Comparison of ENCODE assay signal across 8 cellular contexts in the genomic region with DNA sequence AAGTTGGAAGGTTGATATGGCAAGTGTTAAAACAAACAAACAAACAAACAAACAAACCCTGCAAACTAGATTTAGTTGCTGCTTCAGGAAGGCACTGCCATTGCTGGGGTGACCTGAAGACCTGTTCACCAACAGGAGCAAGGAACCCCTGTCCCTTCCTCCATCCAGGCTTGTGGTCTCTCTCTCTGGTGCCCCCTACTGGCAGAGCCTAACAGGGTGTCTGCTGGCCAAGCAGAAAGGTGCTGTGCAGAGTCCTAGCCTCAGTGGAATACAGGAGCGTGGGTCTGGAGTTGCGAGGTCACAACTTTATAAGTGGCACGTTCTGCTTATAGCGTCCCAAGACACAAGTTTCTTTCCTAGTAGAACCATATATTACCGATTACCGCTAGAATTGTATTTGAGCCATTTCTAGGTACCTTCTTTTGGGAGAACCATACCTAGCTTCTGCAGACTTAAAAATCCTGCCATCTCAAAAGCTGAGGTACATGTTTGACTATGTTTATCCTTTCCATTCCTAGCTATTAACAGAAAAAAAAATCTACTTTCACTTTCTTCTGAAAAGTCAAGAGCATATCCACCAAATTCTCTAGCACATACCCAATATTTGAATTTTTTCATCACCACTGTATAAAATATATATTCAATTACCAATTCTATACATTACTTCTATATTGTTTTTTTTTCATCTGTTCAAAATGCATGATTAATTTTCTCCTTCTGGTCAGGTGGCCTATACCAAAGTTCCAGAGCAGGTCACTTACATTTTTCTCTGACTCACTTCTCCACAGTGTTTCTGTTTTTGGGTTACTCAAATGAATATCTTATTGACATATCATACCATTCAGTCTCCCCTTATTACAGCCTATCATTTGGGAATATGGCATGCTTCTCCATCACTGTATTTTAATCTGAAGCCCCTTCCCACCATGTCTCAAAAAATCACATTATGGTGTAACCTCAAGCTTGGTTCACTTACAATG. TPM values are rescaled to one million over a fixed set of nuclear protein-coding genes. Genes with fewer than 3 reads are reported as not detected.
DNase-seq lines count a peak whose midpoint lies in the region; ATAC-seq and TF ChIP-seq lines count a peak whose summit lies in the region.

No MANE protein-coding gene starts in this region.

- no peaks in the 10 kb centered on the region for H3K9me2 ChIP-seq in GM23248 (ENCODE audit: insufficient read depth)

- no peaks in the 10 kb centered on the region for H4K20me1 ChIP-seq in GM23248 (ENCODE audit: insufficient read depth)

- H3K27me3 ChIP-seq in GM23248 (replicated peaks; ENCODE audit: insufficient read depth), result no peaks in the 10 kb centered on the region
- H3K27me3 ChIP-seq in Panc1 (ENCODE audit: control insufficient read depth, insufficient read depth, low read length), result no peaks in the 10 kb centered on the region
- no peaks in the 10 kb centered on the region for H3K27me3 ChIP-seq in sigmoid colon

- WGBS in GM23248 (ENCODE audit: low coverage in 1 of 2, low lambda C conversion rate in 2 of 2, missing lambda C conversion rate in 2 of 2), 2 experiments, result 37 to 45% methylated on average over 6 of the region's 6 CpGs
- 59 to 77% methylated on average over 6 of the region's 6 CpGs for WGBS in sigmoid colon, 2 donors

- H3K79me2 ChIP-seq in GM23248 (ENCODE audit: insufficient read depth), result no peaks in the 10 kb centered on the region

- TF ChIP-seq POLR2A in sigmoid colon (IDR thresholded peaks at IDR 0.05), result no peak

- peak overlapping the region; percentile 59 for H3K27ac Mint-ChIP-seq in activated T-helper 2 cell treated with anti-CD3 and anti-CD28 coated beads, Interferon-gamma antibody, Interleukin-2, Interleukin-4, amounts not matched to agents 10 μg/mL and 5 μg/mL and 100 μg/mL, durations not matched to agents 14 hours and 24 hours and 36 hours

- no peak; the same call in 1 of the 2 replicates for ATAC-seq in Panc1
- ATAC-seq in GM18502 (IDR thresholded peaks at IDR 0.05; ENCODE audit: poor library complexity, unreplicated experiment), result no peak
- no peak for ATAC-seq in GM19395 (IDR thresholded peaks at IDR 0.05; ENCODE audit: unreplicated experiment)

- no peak for TF ChIP-seq EP300 in sigmoid colon (IDR thresholded peaks at IDR 0.05)

- H3K9me3 Mint-ChIP-seq in activated T-helper 2 cell treated with anti-CD3 and anti-CD28 coated beads, Interferon-gamma antibody, Interleukin-2, Interleukin-4, amounts not matched to agents 10 μg/mL and 5 μg/mL and 100 μg/mL, durations not matched to agents 14 hours and 24 hours and 36 hours, result no peaks in the 10 kb centered on the region

- H3K4me3 ChIP-seq in GM23248 (no peak overlapping the region), Panc1 (ENCODE audit: low read depth in 2 of 2, low read length in 2 of 2) (no peak overlapping the region), sigmoid colon (no peak overlapping the region)

- in situ Hi-C loops in GM23248 (cut with MboI), result no loop called here
- in situ Hi-C loops in Panc1 (cut with HindIII; ENCODE audit: low pct_unique_long_range_greater_than_20kb, low sequenced_read_pairs), result no loop called here

- H3K36me3 ChIP-seq in GM23248 (ENCODE audit: low read depth), result no peaks in the 10 kb centered on the region
- no peaks in the 10 kb centered on the region for H3K36me3 ChIP-seq in Panc1 (ENCODE audit: control insufficient read depth, insufficient read depth, low read length)
- H3K36me3 ChIP-seq in sigmoid colon, result no peaks in the 10 kb centered on the region

- 0 out of 2 replicates have a peak overlapping the region, but pooled peaks have one; percentile 6 for H2AFZ ChIP-seq in GM23248

- POLR2A ChIA-PET in Panc1 (lab: Charles Lee), result no interaction called here

- no peaks in the 10 kb centered on the region for H3F3A ChIP-seq in GM23248 (ENCODE audit: insufficient read depth)

- H3K4me1 ChIP-seq in GM23248 (ENCODE audit: insufficient read depth), result peaks cover 21% of the 10 kb centered on the region
- H3K4me1 ChIP-seq in Panc1 (ENCODE audit: control insufficient read depth, insufficient read depth, low read length), result no peaks in the 10 kb centered on the region
- peaks cover 0 to 25% (median 13%) of the 10 kb centered on the region in 4 donors for H3K4me1 ChIP-seq in sigmoid colon

- H3K27ac ChIP-seq in GM23248 (no peak overlapping the region), Panc1 (ENCODE audit: low read length) (no peak overlapping the region), sigmoid colon (no peak overlapping the region)

- peak overlapping the region; percentile 34 for H3K4me2 ChIP-seq in GM23248 (ENCODE audit: unreplicated experiment)

- peak; percentile 60 for DNase-seq in COLO829 (ENCODE audit: low spot score)
- DNase-seq in GM23248, result peak; percentile 55
- DNase-seq in Panc1 (ENCODE audit: low read depth, low spot score), result peak; percentile 57
- DNase-seq in activated T-helper 2 cell treated with anti-CD3 and anti-CD28 coated beads, Interferon-gamma antibody, Interleukin-2, Interleukin-4, amounts not matched to agents 10 μg/mL and 5 μg/mL and 100 μg/mL, durations not matched to agents 14 hours and 24 hours and 36 hours (ENCODE audit: low spot score), result peak; percentile 22
- DNase-seq in head of caudate nucleus, result peak in 40 of 42 donors; percentile 9 to 87 (median 52)
- DNase-seq in sigmoid colon, result no peak

- intact Hi-C loops in Panc1 (cut with micrococcal nuclease; ENCODE audit: unreplicated experiment), result no loop called here
- intact Hi-C loops in activated T-helper 2 cell treated with anti-CD3 and anti-CD28 coated beads, Interferon-gamma antibody, Interleukin-2, Interleukin-4, amounts not matched to agents 10 μg/mL and 5 μg/mL and 100 μg/mL, durations not matched to agents 14 hours and 24 hours and 36 hours (cut with micrococcal nuclease), result loop anchor here (1.0 to 5.0 kb wide), 6 partner anchors 12 to 197 kb away; no protein-coding TSS in a partner anchor
- intact Hi-C loops in head of caudate nucleus (cut with DNase I), result loop anchor here (5.0 kb wide), 1 partner anchor 58 kb away; no protein-coding TSS in a partner anchor
- intact Hi-C loops in sigmoid colon (cut with DNase I), result no loop called here

- peaks cover 35% of the 10 kb centered on the region for H3K4me1 Mint-ChIP-seq in activated T-helper 2 cell treated with anti-CD3 and anti-CD28 coated beads, Interferon-gamma antibody, Interleukin-2, Interleukin-4, amounts not matched to agents 10 μg/mL and 5 μg/mL and 100 μg/mL, durations not matched to agents 14 hours and 24 hours and 36 hours (ENCODE audit: low read depth)

- CTCF ChIA-PET in Panc1 (lab: Charles Lee), result no interaction called here

- H3K27me3 Mint-ChIP-seq in activated T-helper 2 cell treated with anti-CD3 and anti-CD28 coated beads, Interferon-gamma antibody, Interleukin-2, Interleukin-4, amounts not matched to agents 10 μg/mL and 5 μg/mL and 100 μg/mL, durations not matched to agents 14 hours and 24 hours and 36 hours (ENCODE audit: low read depth), result no peaks in the 10 kb centered on the region

- no TSS peak for BruUV-seq in Panc1 (replicated peaks; lab: Mats Ljungman, UMichigan)

- peak; percentile 73 for TF ChIP-seq CTCF in Panc1 (IDR thresholded peaks at IDR 0.05)
- TF ChIP-seq CTCF in sigmoid colon (IDR thresholded peaks at IDR 0.05), result peak; percentile 13 to 57 (median 46)

- H3K36me3 Mint-ChIP-seq in activated T-helper 2 cell treated with anti-CD3 and anti-CD28 coated beads, Interferon-gamma antibody, Interleukin-2, Interleukin-4, amounts not matched to agents 10 μg/mL and 5 μg/mL and 100 μg/mL, durations not matched to agents 14 hours and 24 hours and 36 hours (ENCODE audit: low read depth), result no peaks in the 10 kb centered on the region

- no peak overlapping the region for H3K4me3 Mint-ChIP-seq in activated T-helper 2 cell treated with anti-CD3 and anti-CD28 coated beads, Interferon-gamma antibody, Interleukin-2, Interleukin-4, amounts not matched to agents 10 μg/mL and 5 μg/mL and 100 μg/mL, durations not matched to agents 14 hours and 24 hours and 36 hours (ENCODE audit: low read depth)

- H3K9me3 ChIP-seq in GM23248 (ENCODE audit: low read depth) (no peaks in the 10 kb centered on the region), Panc1 (ENCODE audit: control insufficient read depth, insufficient read depth, low read depth, low read length) (no peaks in the 10 kb centered on the region), sigmoid colon (no peaks in the 10 kb centered on the region)

- H3K9ac ChIP-seq in GM23248, result no peak overlapping the region

RNA-seq across cellular contexts. Expression of a gene that starts 29.1 kb away (rescaled TPM):
- 674 and 698 TPM in 2 replicates for total RNA-seq in GM23248 (2014; rRNA removed; shearing (Covaris generic))
- 1,687 and 1,703 TPM in 2 replicates for polyA plus RNA-seq in GM23248 (2016; fragmentation: Nextera tagmentation; extraction: Ambion mirVana)
- 9.2 TPM for total RNA-seq in Panc1 (2021; ENCODE audit: unreplicated experiment)
- 5.6 TPM for polyA plus RNA-seq in Panc1 (2012; ENCODE audit: insufficient read length)
- total RNA-seq in activated T-helper 2 cell treated with anti-CD3 and anti-CD28 coated beads, Interferon-gamma antibody, Interleukin-2, Interleukin-4, amounts not matched to agents 10 μg/mL and 5 μg/mL and 100 μg/mL, durations not matched to agents 14 hours and 24 hours and 36 hours, result 10.1 and 11.3 TPM in 2 replicates
- total RNA-seq in sigmoid colon, result 1,000 to 10,000 TPM; 1,069 to 2,150 (median 1,500) TPM
- polyA plus RNA-seq in sigmoid colon, result 100 to 1,000 TPM in 1 of 3 donors, 10 to 100 TPM in 2; 34.7 to 125 (median 79.3) TPM

Comparison
In these comparisons a context has a peak if more than half of its experiments do, and no peak if none do; other contexts are left out.
1. RNA of a gene that starts 29.1 kb away (total RNA-seq): 1,069 to 2,150 TPM in sigmoid colon and 674 to 698 TPM in GM23248; 10.1 to 11.3 TPM in activated T-helper 2 cell treated with anti-CD3 and anti-CD28 coated beads, Interferon-gamma antibody, Interleukin-2, Interleukin-4, amounts not matched to agents 10 μg/mL and 5 μg/mL and 100 μg/mL, durations not matched to agents 14 hours and 24 hours and 36 hours and 9.2 TPM in Panc1 (single experiment); every median in the first group is over 10 times any median in the second.
2. intact Hi-C loops: an anchor here in activated T-helper 2 cell treated with anti-CD3 and anti-CD28 coated beads, Interferon-gamma antibody, Interleukin-2, Interleukin-4, amounts not matched to agents 10 μg/mL and 5 μg/mL and 100 μg/mL, durations not matched to agents 14 hours and 24 hours and 36 hours (1.0 to 5.0 kb wide) and head of caudate nucleus (5.0 kb wide); none called in Panc1 and sigmoid colon.